Comparison of ENCODE assay signal across 1 cellular context in genomic region chr6:34674268-34674639, GRCh38.
TF ChIP-seq lines count a peak whose summit lies in the region.

No MANE protein-coding gene starts in this region.

TF ChIP-seq in HepG2, 621 proteins besides CTCF, POLR2A, EP300 and RAD21 (continued from another document and continues in another):
- TF ChIP-seq YY1 (IDR thresholded peaks at IDR 0.05; ENCODE audit: insufficient read depth, insufficient replicate concordance, low read depth, low read length) (no peak), ZNF232 (CRISPR knock-in tag; IDR thresholded peaks at IDR 0.05; ENCODE audit: borderline replicate concordance) (no peak), THYN1 (CRISPR knock-in tag; IDR thresholded peaks at IDR 0.05; ENCODE audit: borderline replicate concordance, low read depth) (0 out of 2 replicates have a peak, but pooled peaks have one; percentile 28), HNF1A (IDR thresholded peaks at IDR 0.05; ENCODE audit: low read depth) (peak; percentile 34), HNF1A (CRISPR knock-in tag; IDR thresholded peaks at IDR 0.05; ENCODE audit: borderline replicate concordance) (peak; percentile 35; the same call in 1 of the 2 replicates), GZF1 (CRISPR knock-in tag; IDR thresholded peaks at IDR 0.05) (0 out of 2 replicates have a peak, but pooled peaks have one; percentile 13), ZKSCAN1 (IDR thresholded peaks at IDR 0.05; ENCODE audit: low read length) (no peak), NR2F6 (IDR thresholded peaks at IDR 0.05) (peak; percentile 71; the same call in 1 of the 2 replicates), NR2F6 (CRISPR knock-in tag; IDR thresholded peaks at IDR 0.05) (peak; percentile 53; the same call in 1 of the 2 replicates), ZBTB20 (CRISPR knock-in tag; IDR thresholded peaks at IDR 0.05; ENCODE audit: borderline replicate concordance, low read depth) (peak; percentile 65; the same call in 1 of the 2 replicates), SMAD3 (CRISPR knock-in tag; IDR thresholded peaks at IDR 0.05) (no peak), CSRNP2 (CRISPR knock-in tag; conservative IDR thresholded peaks at IDR 0.05; ENCODE audit: low read depth) (no peak), MIER3 (CRISPR knock-in tag; IDR thresholded peaks at IDR 0.05; ENCODE audit: borderline replicate concordance) (peak; percentile 35; the same call in 1 of the 2 replicates), GFI1 (CRISPR knock-in tag; IDR thresholded peaks at IDR 0.05; ENCODE audit: borderline replicate concordance) (peak; percentile 37; the same call in 1 of the 2 replicates), KDM6A (CRISPR knock-in tag; IDR thresholded peaks at IDR 0.05; ENCODE audit: low read depth) (peak; percentile 43; the same call in 1 of the 2 replicates), ZMYM3 (CRISPR knock-in tag; IDR thresholded peaks at IDR 0.05) (peak; percentile 88), CREBL2 (CRISPR knock-in tag; IDR thresholded peaks at IDR 0.05; ENCODE audit: borderline replicate concordance) (no peak), SP1 (IDR thresholded peaks at IDR 0.05) (no peak), SP1 (CRISPR knock-in tag; IDR thresholded peaks at IDR 0.05) (no peak), SOX5 (CRISPR knock-in tag; IDR thresholded peaks at IDR 0.05; ENCODE audit: borderline replicate concordance) (peak; percentile 73; the same call in 1 of the 2 replicates), ZNF333 (CRISPR knock-in tag; IDR thresholded peaks at IDR 0.05; ENCODE audit: borderline replicate concordance) (no peak), ZNF280D (CRISPR knock-in tag; IDR thresholded peaks at IDR 0.05) (peak; percentile 22; the same call in 1 of the 2 replicates), AGO1 (IDR thresholded peaks at IDR 0.05; ENCODE audit: low read depth, low read length, poor library complexity, severe bottlenecking) (no peak), GATA4 (IDR thresholded peaks at IDR 0.05; ENCODE audit: borderline replicate concordance, low read depth) (peak; percentile 95), RXRB (CRISPR knock-in tag; IDR thresholded peaks at IDR 0.05; ENCODE audit: borderline replicate concordance) (peak; percentile 78), CREM (IDR thresholded peaks at IDR 0.05) (peak; percentile 45; the same call in 1 of the 2 replicates), CREM (CRISPR knock-in tag; IDR thresholded peaks at IDR 0.05) (no peak), GLMP (CRISPR knock-in tag; IDR thresholded peaks at IDR 0.05; ENCODE audit: borderline replicate concordance) (no peak), ZNF567 (CRISPR knock-in tag; IDR thresholded peaks at IDR 0.05; ENCODE audit: borderline replicate concordance) (no peak), EHMT2 (IDR thresholded peaks at IDR 0.05; ENCODE audit: borderline replicate concordance, low read depth, low read length) (peak; percentile 15; the same call in 1 of the 2 replicates)
- TF ChIP-seq, protein P1, sequence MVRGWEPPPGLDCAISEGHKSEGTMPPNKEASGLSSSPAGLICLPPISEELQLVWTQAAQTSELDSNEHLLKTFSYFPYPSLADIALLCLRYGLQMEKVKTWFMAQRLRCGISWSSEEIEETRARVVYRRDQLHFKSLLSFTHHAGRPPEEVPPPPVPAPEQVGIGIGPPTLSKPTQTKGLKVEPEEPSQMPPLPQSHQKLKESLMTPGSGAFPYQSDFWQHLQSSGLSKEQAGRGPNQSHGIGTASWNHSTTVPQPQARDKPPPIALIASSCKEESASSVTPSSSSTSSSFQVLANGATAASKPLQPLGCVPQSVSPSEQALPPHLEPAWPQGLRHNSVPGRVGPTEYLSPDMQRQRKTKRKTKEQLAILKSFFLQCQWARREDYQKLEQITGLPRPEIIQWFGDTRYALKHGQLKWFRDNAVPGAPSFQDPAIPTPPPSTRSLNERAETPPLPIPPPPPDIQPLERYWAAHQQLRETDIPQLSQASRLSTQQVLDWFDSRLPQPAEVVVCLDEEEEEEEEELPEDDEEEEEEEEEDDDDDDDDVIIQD (CRISPR knock-in tag; IDR thresholded peaks at IDR 0.05; ENCODE audit: low read depth): 0 out of 2 replicates have a peak, but pooled peaks have one; percentile 8
- TF ChIP-seq, protein P2, sequence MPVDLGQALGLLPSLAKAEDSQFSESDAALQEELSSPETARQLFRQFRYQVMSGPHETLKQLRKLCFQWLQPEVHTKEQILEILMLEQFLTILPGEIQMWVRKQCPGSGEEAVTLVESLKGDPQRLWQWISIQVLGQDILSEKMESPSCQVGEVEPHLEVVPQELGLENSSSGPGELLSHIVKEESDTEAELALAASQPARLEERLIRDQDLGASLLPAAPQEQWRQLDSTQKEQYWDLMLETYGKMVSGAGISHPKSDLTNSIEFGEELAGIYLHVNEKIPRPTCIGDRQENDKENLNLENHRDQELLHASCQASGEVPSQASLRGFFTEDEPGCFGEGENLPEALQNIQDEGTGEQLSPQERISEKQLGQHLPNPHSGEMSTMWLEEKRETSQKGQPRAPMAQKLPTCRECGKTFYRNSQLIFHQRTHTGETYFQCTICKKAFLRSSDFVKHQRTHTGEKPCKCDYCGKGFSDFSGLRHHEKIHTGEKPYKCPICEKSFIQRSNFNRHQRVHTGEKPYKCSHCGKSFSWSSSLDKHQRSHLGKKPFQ (CRISPR knock-in tag; IDR thresholded peaks at IDR 0.05; ENCODE audit: insufficient replicate concordance): no peak
- TF ChIP-seq, protein P3, sequence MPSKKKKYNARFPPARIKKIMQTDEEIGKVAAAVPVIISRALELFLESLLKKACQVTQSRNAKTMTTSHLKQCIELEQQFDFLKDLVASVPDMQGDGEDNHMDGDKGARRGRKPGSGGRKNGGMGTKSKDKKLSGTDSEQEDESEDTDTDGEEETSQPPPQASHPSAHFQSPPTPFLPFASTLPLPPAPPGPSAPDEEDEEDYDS (CRISPR knock-in tag; IDR thresholded peaks at IDR 0.05): 0 out of 2 replicates have a peak, but pooled peaks have one; percentile 12
- TF ChIP-seq, protein P4, sequence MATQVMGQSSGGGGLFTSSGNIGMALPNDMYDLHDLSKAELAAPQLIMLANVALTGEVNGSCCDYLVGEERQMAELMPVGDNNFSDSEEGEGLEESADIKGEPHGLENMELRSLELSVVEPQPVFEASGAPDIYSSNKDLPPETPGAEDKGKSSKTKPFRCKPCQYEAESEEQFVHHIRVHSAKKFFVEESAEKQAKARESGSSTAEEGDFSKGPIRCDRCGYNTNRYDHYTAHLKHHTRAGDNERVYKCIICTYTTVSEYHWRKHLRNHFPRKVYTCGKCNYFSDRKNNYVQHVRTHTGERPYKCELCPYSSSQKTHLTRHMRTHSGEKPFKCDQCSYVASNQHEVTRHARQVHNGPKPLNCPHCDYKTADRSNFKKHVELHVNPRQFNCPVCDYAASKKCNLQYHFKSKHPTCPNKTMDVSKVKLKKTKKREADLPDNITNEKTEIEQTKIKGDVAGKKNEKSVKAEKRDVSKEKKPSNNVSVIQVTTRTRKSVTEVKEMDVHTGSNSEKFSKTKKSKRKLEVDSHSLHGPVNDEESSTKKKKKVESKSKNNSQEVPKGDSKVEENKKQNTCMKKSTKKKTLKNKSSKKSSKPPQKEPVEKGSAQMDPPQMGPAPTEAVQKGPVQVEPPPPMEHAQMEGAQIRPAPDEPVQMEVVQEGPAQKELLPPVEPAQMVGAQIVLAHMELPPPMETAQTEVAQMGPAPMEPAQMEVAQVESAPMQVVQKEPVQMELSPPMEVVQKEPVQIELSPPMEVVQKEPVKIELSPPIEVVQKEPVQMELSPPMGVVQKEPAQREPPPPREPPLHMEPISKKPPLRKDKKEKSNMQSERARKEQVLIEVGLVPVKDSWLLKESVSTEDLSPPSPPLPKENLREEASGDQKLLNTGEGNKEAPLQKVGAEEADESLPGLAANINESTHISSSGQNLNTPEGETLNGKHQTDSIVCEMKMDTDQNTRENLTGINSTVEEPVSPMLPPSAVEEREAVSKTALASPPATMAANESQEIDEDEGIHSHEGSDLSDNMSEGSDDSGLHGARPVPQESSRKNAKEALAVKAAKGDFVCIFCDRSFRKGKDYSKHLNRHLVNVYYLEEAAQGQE (IDR thresholded peaks at IDR 0.05; ENCODE audit: borderline replicate concordance in 1 of 2, low read depth in 1 of 2, low read length in 2 of 2): peak in 1 of 2 experiments; percentile 48; a peak in 2 of 4 replicates
